15 cellular contexts compared by ENCODE assay signal in genomic region chr17:77468897-77469296, GRCh38.
A peak's percentile ranks its signal among the peaks of the same experiment; 100 is the strongest.
DNase-seq lines count a peak whose midpoint lies in the region; ATAC-seq and TF ChIP-seq lines count a peak whose summit lies in the region.
"Had no signal": no experiment of that assay in that cellular context is flagged by ENCODE, and none has a peak within 500 bp of the region (broad histone marks: within the 10 kb centered on the region; RNA-seq: fewer than 3 reads in every experiment).

No MANE protein-coding gene starts in this region.

- peak overlapping the region; percentile 87 for H3K27ac Mint-ChIP-seq in activated T-helper 17 cell treated with anti-CD3 and anti-CD28 coated beads, Interleukin-2, amount 50 U/mL, for 72 hours
- peak overlapping the region; percentile 80 for H3K27ac Mint-ChIP-seq in type B pancreatic cell

- TF ChIP-seq CTCF in heart right ventricle (IDR thresholded peaks at IDR 0.05) (no peak), type B pancreatic cell (conservative IDR thresholded peaks at IDR 0.05) (no peak)

- intact Hi-C loops in left ventricle myocardium superior (cut with micrococcal nuclease) (no loop called here), heart right ventricle (cut with DNase I) (no loop called here)

- H3K27me3 Mint-ChIP-seq in activated T-helper 17 cell treated with anti-CD3 and anti-CD28 coated beads, Interleukin-2, amount 50 U/mL, for 72 hours = no peaks in the 10 kb centered on the region
- H3K27me3 Mint-ChIP-seq in type B pancreatic cell = no peaks in the 10 kb centered on the region

- H3K4me3 ChIP-seq in heart right ventricle = no peak overlapping the region
- H3K4me3 ChIP-seq in mesodermal cell (ENCODE audit: extremely low read depth, insufficient read depth, low read length, poor library complexity, severe bottlenecking) = no peak overlapping the region

- no peaks in the 10 kb centered on the region for H3K27me3 ChIP-seq in heart right ventricle

- H3K27ac ChIP-seq in heart right ventricle (peak overlapping the region in 3 of 10 donors; percentile 25 to 93 (median 85)), mesodermal cell (ENCODE audit: low read depth, low read length, severe bottlenecking) (peak overlapping the region; percentile 57)
- H3K27ac ChIP-seq: epithelial cell of prostate had no signal

- peaks cover 0 to 12% (median 0%) of the 10 kb centered on the region in 9 donors for H3K36me3 ChIP-seq in heart right ventricle
- H3K36me3 ChIP-seq in mesodermal cell (ENCODE audit: control insufficient read depth, insufficient read depth, low read length) = peaks cover 35% of the 10 kb centered on the region

- 93 to 94% methylated on average over 7 of the region's 7 CpGs for WGBS in heart right ventricle, 2 donors
- WGBS in mesodermal cell (ENCODE audit: insufficient coverage in 2 of 2), 2 experiments = 91 to 94% methylated on average over 5 to 7 of the region's 7 CpGs

- DNase-seq in left ventricle myocardium superior (peak; percentile 15), heart right ventricle (no peak), type B pancreatic cell (ENCODE audit: extremely low spot score, unreplicated experiment) (no peak), SHP77 (lab: John Stamatoyannopoulos, UW) (no peak)
- DNase-seq: activated gamma-delta T cell treated with Interleukin-2 at 50 U/mL for 16 hours; cerebellar nuclear complex; GOT3; NCI-H2081; stimulated activated CD4-positive, alpha-beta T cell treated with anti-CD3 and anti-CD28 coated beads, Interleukin-15, amount 100 ng/mL, for 24 hours; WERI-Rb-1 had no signal

- no peak for ATAC-seq in left ventricle myocardium superior
- no peak for ATAC-seq in heart right ventricle
- no peak for ATAC-seq in activated T-helper 17 cell treated with anti-CD3 and anti-CD28 coated beads, Interleukin-2, amount 50 U/mL, for 72 hours (replicated peaks)
- no peak for ATAC-seq in HG03571 (IDR thresholded peaks at IDR 0.05; ENCODE audit: unreplicated experiment)
- ATAC-seq in GM19035 (IDR thresholded peaks at IDR 0.05; ENCODE audit: unreplicated experiment) = no peak

- H3K4me1 Mint-ChIP-seq in activated T-helper 17 cell treated with anti-CD3 and anti-CD28 coated beads, Interleukin-2, amount 50 U/mL, for 72 hours = peaks cover 71% of the 10 kb centered on the region
- H3K4me1 Mint-ChIP-seq in type B pancreatic cell (ENCODE audit: unreplicated experiment) = peaks cover 84% of the 10 kb centered on the region

- peaks cover 41 to 94% (median 88%) of the 10 kb centered on the region in 9 donors for H3K4me1 ChIP-seq in heart right ventricle
- H3K4me1 ChIP-seq in mesodermal cell (ENCODE audit: control insufficient read depth, insufficient read depth, low read length, poor library complexity, severe bottlenecking) = peaks cover 67% of the 10 kb centered on the region

- H3K36me3 Mint-ChIP-seq in activated T-helper 17 cell treated with anti-CD3 and anti-CD28 coated beads, Interleukin-2, amount 50 U/mL, for 72 hours (ENCODE audit: low read depth) = peaks cover 98% of the 10 kb centered on the region
- peaks cover 28% of the 10 kb centered on the region for H3K36me3 Mint-ChIP-seq in type B pancreatic cell

- no peaks in the 10 kb centered on the region for H3K9me3 Mint-ChIP-seq in activated T-helper 17 cell treated with anti-CD3 and anti-CD28 coated beads, Interleukin-2, amount 50 U/mL, for 72 hours
- no peaks in the 10 kb centered on the region for H3K9me3 Mint-ChIP-seq in type B pancreatic cell

- H3K4me3 Mint-ChIP-seq in activated T-helper 17 cell treated with anti-CD3 and anti-CD28 coated beads, Interleukin-2, amount 50 U/mL, for 72 hours = peak overlapping the region; percentile 74
- H3K4me3 Mint-ChIP-seq in type B pancreatic cell = peak overlapping the region; percentile 25

- H3K9me3 ChIP-seq in heart right ventricle (no peaks in the 10 kb centered on the region), mesodermal cell (ENCODE audit: control insufficient read depth, low read length) (no peaks in the 10 kb centered on the region)
